8 cellular contexts compared by ENCODE assay signal in the genomic region with DNA sequence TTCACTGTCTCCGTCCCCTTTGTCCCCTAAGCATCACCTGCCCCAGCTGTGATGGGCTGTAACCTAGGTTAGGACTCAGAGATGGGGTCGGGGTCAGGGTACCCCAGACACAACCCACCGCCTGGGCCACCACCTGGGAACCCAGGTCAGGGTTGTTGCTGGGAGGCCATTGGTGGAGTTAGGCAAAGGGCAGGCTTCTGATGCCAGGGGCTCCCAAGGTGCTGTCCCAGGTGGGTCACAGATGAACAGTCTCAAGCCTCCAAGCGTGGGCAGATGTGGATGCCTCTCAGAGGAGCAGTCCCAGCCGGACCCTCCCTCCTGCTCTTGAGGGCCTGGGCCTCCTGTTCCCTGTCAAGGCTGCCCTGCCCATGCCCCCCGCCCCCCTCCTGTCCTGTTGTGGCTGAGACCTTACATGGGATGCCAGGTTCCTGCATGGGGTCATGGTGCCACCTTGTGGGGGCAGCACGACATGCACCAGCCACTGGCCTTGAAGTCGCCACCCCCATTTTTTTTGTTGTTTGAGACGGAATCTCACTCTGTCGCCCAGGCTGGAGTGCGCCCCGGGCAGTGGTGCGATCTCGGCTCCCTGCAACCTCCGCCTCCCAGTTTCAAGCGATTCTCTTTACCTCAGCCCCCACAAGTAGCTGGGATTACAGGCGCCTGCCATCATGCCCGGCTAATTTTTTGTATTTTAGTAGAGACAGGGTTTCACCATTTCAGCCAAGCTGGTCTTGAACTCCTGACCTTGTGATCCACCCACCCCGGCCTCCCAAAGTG. TPM values are rescaled to one million over a fixed set of nuclear protein-coding genes. Genes with fewer than 3 reads are reported as not detected.
DNase-seq lines count a peak whose midpoint lies in the region; ATAC-seq and TF ChIP-seq lines count a peak whose summit lies in the region.

No MANE protein-coding gene starts in this region.

- POLR2A ChIA-PET in activated CD8-positive, alpha-beta T cell treated with anti-CD3 and anti-CD28 coated beads for 36 hours (lab: Charles Lee) = interaction anchor here (0.9 to 2.9 kb wide), 4 partner anchors 8 to 36 kb away, joined by 3 to 9 read pairs (median 4); no protein-coding TSS in a partner anchor

- TF ChIP-seq CTCF in activated CD8-positive, alpha-beta T cell treated with anti-CD3 and anti-CD28 coated beads for 36 hours (IDR thresholded peaks at IDR 0.05) = peak; percentile 68
- peak; percentile 36 for TF ChIP-seq CTCF in endothelial cell (IDR thresholded peaks at IDR 0.05; ENCODE audit: unreplicated experiment)

- no peak overlapping the region for H3K27ac Mint-ChIP-seq in activated CD8-positive, alpha-beta T cell treated with anti-CD3 and anti-CD28 coated beads for 36 hours
- H3K27ac Mint-ChIP-seq in endothelial cell (ENCODE audit: unreplicated experiment) (no peak overlapping the region), naive B cell (peak overlapping the region in 2 of 6 donors; percentile 4 to 72)

- intact Hi-C loops in activated CD8-positive, alpha-beta T cell treated with anti-CD3 and anti-CD28 coated beads for 36 hours (cut with micrococcal nuclease) = no loop called here

- no peaks in the 10 kb centered on the region for H3K9me3 Mint-ChIP-seq in activated CD8-positive, alpha-beta T cell treated with anti-CD3 and anti-CD28 coated beads for 36 hours
- H3K9me3 Mint-ChIP-seq in endothelial cell (ENCODE audit: unreplicated experiment) (no peaks in the 10 kb centered on the region), naive B cell (no peaks in the 10 kb centered on the region)

- peaks cover 26% of the 10 kb centered on the region for H3K36me3 Mint-ChIP-seq in activated CD8-positive, alpha-beta T cell treated with anti-CD3 and anti-CD28 coated beads for 36 hours (ENCODE audit: low read depth)
- H3K36me3 Mint-ChIP-seq in endothelial cell (ENCODE audit: low read depth, unreplicated experiment) = peaks cover 6% of the 10 kb centered on the region
- H3K36me3 Mint-ChIP-seq in naive B cell = no peaks in the 10 kb centered on the region

- H3K4me3 Mint-ChIP-seq in activated CD8-positive, alpha-beta T cell treated with anti-CD3 and anti-CD28 coated beads for 36 hours = no peak overlapping the region
- H3K4me3 Mint-ChIP-seq in endothelial cell (ENCODE audit: unreplicated experiment) (no peak overlapping the region), naive B cell (no peak overlapping the region)

- CTCF ChIA-PET in activated CD8-positive, alpha-beta T cell treated with anti-CD3 and anti-CD28 coated beads for 36 hours (lab: Charles Lee) = interaction anchor here (1.0 to 1.6 kb wide), 8 partner anchors 8 to 68 kb away, joined by 3 to 10 read pairs (median 4); no protein-coding TSS in a partner anchor

- DNase-seq in NCI-H1417 (lab: John Stamatoyannopoulos, UW) = peak; percentile 24 to 52 (median 32)
- DNase-seq in NCI-H1417 treated with DMSO at 0.1 percent for 48 hours (lab: John Stamatoyannopoulos, UW) = no peak
- peak; percentile 65 for DNase-seq in NCI-H460 (ENCODE audit: extremely low read depth, low read depth)
- peak; percentile 80 for DNase-seq in activated CD8-positive, alpha-beta T cell treated with anti-CD3 and anti-CD28 coated beads for 36 hours
- DNase-seq in endothelial cell (ENCODE audit: low spot score) = peak; percentile 63
- DNase-seq in naive B cell = peak; percentile 55
- DNase-seq in superior temporal gyrus (ENCODE audit: extremely low spot score) = peak; percentile 67

- H3K27me3 Mint-ChIP-seq in activated CD8-positive, alpha-beta T cell treated with anti-CD3 and anti-CD28 coated beads for 36 hours = no peaks in the 10 kb centered on the region
- H3K27me3 Mint-ChIP-seq in endothelial cell (ENCODE audit: unreplicated experiment) (peaks cover 3% of the 10 kb centered on the region), naive B cell (no peaks in the 10 kb centered on the region)

- ATAC-seq in activated CD8-positive, alpha-beta T cell treated with anti-CD3 and anti-CD28 coated beads for 36 hours = peak; percentile 81
- peak; percentile 84 to 89 for ATAC-seq in naive B cell (ENCODE audit: low read depth in 2 of 2)
- no peak for ATAC-seq in HG02981 (IDR thresholded peaks at IDR 0.05; ENCODE audit: unreplicated experiment)

- peaks cover 9% of the 10 kb centered on the region for H3K4me1 Mint-ChIP-seq in activated CD8-positive, alpha-beta T cell treated with anti-CD3 and anti-CD28 coated beads for 36 hours (ENCODE audit: low read depth)
- no peaks in the 10 kb centered on the region for H3K4me1 Mint-ChIP-seq in endothelial cell (ENCODE audit: unreplicated experiment)
- H3K4me1 Mint-ChIP-seq in naive B cell = peaks cover 0 to 4% (median 0%) of the 10 kb centered on the region in 3 donors

RNA-seq across cellular contexts. Expression of a gene that starts 12.1 kb away (rescaled TPM):
- 21.6 and 23.0 TPM in 2 replicates for total RNA-seq in NCI-H460 (2014; rRNA removed; shearing (Covaris generic))
- polyA plus RNA-seq in NCI-H460 (2014; cell fraction: nucleus; rRNA removed) = 319 and 324 TPM in 2 replicates
- 10 to 100 TPM; 45.8 to 48.8 TPM for total RNA-seq in activated CD8-positive, alpha-beta T cell treated with anti-CD3 and anti-CD28 coated beads for 36 hours
- total RNA-seq in endothelial cell (ENCODE audit: unreplicated experiment) = 36.5 TPM
- polyA plus RNA-seq in naive B cell (ENCODE audit: low read depth in 6 of 6) = 10 to 100 TPM in 1 of 6 donors, 1 to 10 TPM in 4, not detected in 1; 4.5 to 14.1 (median 7.0) TPM

RNA-seq across cellular contexts. Expression of a gene that starts 17.9 kb away (rescaled TPM):
- 383 and 408 TPM in 2 replicates for total RNA-seq in NCI-H460 (2014; rRNA removed; shearing (Covaris generic))
- 342 and 366 TPM in 2 replicates for polyA plus RNA-seq in NCI-H460 (2014; cell fraction: nucleus; rRNA removed)
- total RNA-seq in activated CD8-positive, alpha-beta T cell treated with anti-CD3 and anti-CD28 coated beads for 36 hours = 100 to 1,000 TPM; 234 to 241 TPM
- total RNA-seq in endothelial cell (ENCODE audit: unreplicated experiment) = 123 TPM
- polyA plus RNA-seq in naive B cell (ENCODE audit: low read depth in 6 of 6) = 100 to 1,000 TPM; 156 to 201 (median 164) TPM

RNA-seq across cellular contexts. Expression of a gene that starts 24.7 kb away (rescaled TPM):
- not detected in 2 replicates for total RNA-seq in NCI-H460 (2014; rRNA removed; shearing (Covaris generic))
- polyA plus RNA-seq in NCI-H460 (2014; cell fraction: nucleus; rRNA removed) = not detected in 2 replicates
- under 1 TPM; 0.20 to 0.25 TPM for total RNA-seq in activated CD8-positive, alpha-beta T cell treated with anti-CD3 and anti-CD28 coated beads for 36 hours
- not detected for total RNA-seq in endothelial cell (ENCODE audit: unreplicated experiment)
- polyA plus RNA-seq in naive B cell (ENCODE audit: low read depth in 6 of 6) = not detected

RNA-seq across cellular contexts. Expression of a gene that starts 32.9 kb away (rescaled TPM):
- total RNA-seq in NCI-H460 (2014; rRNA removed; shearing (Covaris generic)) = 16.2 and 20.8 TPM in 2 replicates
- 51.7 and 55.5 TPM in 2 replicates for polyA plus RNA-seq in NCI-H460 (2014; cell fraction: nucleus; rRNA removed)
- 10 to 100 TPM; 33.3 to 36.7 TPM for total RNA-seq in activated CD8-positive, alpha-beta T cell treated with anti-CD3 and anti-CD28 coated beads for 36 hours
- total RNA-seq in endothelial cell (ENCODE audit: unreplicated experiment) = 17.8 TPM
- polyA plus RNA-seq in naive B cell (ENCODE audit: low read depth in 6 of 6) = 1 to 10 TPM; 6.8 to 9.4 (median 7.2) TPM

RNA-seq across cellular contexts. Expression of a gene that starts 39.8 kb away (rescaled TPM):
- 3.1 and 3.6 TPM in 2 replicates for total RNA-seq in NCI-H460 (2014; rRNA removed; shearing (Covaris generic))
- 88.0 and 98.8 TPM in 2 replicates for polyA plus RNA-seq in NCI-H460 (2014; cell fraction: nucleus; rRNA removed)
- 10 to 100 TPM; 29.9 to 30.6 TPM for total RNA-seq in activated CD8-positive, alpha-beta T cell treated with anti-CD3 and anti-CD28 coated beads for 36 hours
- total RNA-seq in endothelial cell (ENCODE audit: unreplicated experiment) = 13.7 TPM
- polyA plus RNA-seq in naive B cell (ENCODE audit: low read depth in 6 of 6) = 1 to 10 TPM in 5 of 6 donors, not detected in 1; 2.6 to 6.2 (median 3.5) TPM
